Comparison of ENCODE assay signal across 21 cellular contexts in genomic region chr9:33443504-33444154, GRCh38. TPM values are rescaled to one million over a fixed set of nuclear protein-coding genes. Genes with fewer than 3 reads are reported as not detected.
DNase-seq lines count a peak whose midpoint lies in the region; FAIRE-seq and TF ChIP-seq lines count a peak whose summit lies in the region.
"Had no signal": no experiment of that assay in that cellular context is flagged by ENCODE, and none has a peak within 500 bp of the region (broad histone marks: within the 10 kb centered on the region; RNA-seq: fewer than 3 reads in every experiment).

No MANE protein-coding gene starts in this region.

- H3K79me2 ChIP-seq in PC-9 (ENCODE audit: low read depth) (no peaks in the 10 kb centered on the region), hepatocyte (no peaks in the 10 kb centered on the region)

- no peak overlapping the region for H3K4me3 ChIP-seq in PC-9
- H3K4me3 ChIP-seq in hepatocyte: no peak overlapping the region
- H3K4me3 ChIP-seq: psoas muscle had no signal

- no peaks in the 10 kb centered on the region for H3K9me2 ChIP-seq in PC-9 (ENCODE audit: insufficient read depth)
- H3K9me2 ChIP-seq in hepatocyte (replicated peaks; ENCODE audit: insufficient read depth): no peaks in the 10 kb centered on the region

- H3K4me1 Mint-ChIP-seq in activated naive CD4-positive, alpha-beta T cell treated with anti-CD3 and anti-CD28 coated beads, Interleukin-2, amount 10 ng/mL, durations not matched to agents 7 days and 5 days: peaks cover 85% of the 10 kb centered on the region
- H3K4me1 Mint-ChIP-seq in activated naive CD4-positive, alpha-beta T cell treated with anti-CD3 and anti-CD28 coated beads for 36 hours (ENCODE audit: low read depth): peaks cover 39% of the 10 kb centered on the region

- H3K36me3 Mint-ChIP-seq in activated naive CD4-positive, alpha-beta T cell treated with anti-CD3 and anti-CD28 coated beads, Interleukin-2, amount 10 ng/mL, durations not matched to agents 7 days and 5 days: peaks cover 75% of the 10 kb centered on the region
- no peaks in the 10 kb centered on the region for H3K36me3 Mint-ChIP-seq in activated naive CD4-positive, alpha-beta T cell treated with anti-CD3 and anti-CD28 coated beads for 36 hours (ENCODE audit: low read depth)
- H3K36me3 Mint-ChIP-seq: type B pancreatic cell had no signal

- FAIRE-seq in urothelium cell line (lab: Jason Lieb, UNC): peak; percentile 66
- FAIRE-seq: GM12891 had no signal

- H3F3A ChIP-seq in PC-9 (ENCODE audit: insufficient read depth, low read depth): peaks cover 24% of the 10 kb centered on the region

- H3K36me3 ChIP-seq in PC-9 (ENCODE audit: low read depth) (no peaks in the 10 kb centered on the region), hepatocyte (replicated peaks; ENCODE audit: insufficient read depth, low read depth) (no peaks in the 10 kb centered on the region)

- H2AFZ ChIP-seq in PC-9 (no peak overlapping the region), hepatocyte (no peak overlapping the region)

- TF ChIP-seq CTCF in PC-9 (conservative IDR thresholded peaks at IDR 0.05) (no peak), hepatocyte (IDR thresholded peaks at IDR 0.05; ENCODE audit: poor library complexity) (no peak)

- H3K4me2 ChIP-seq in PC-9 (peak overlapping the region; percentile 66), hepatocyte (no peak overlapping the region)

- peak overlapping the region; percentile 91 for H3K4me3 Mint-ChIP-seq in activated naive CD4-positive, alpha-beta T cell treated with anti-CD3 and anti-CD28 coated beads, Interleukin-2, amount 10 ng/mL, durations not matched to agents 7 days and 5 days
- no peak overlapping the region for H3K4me3 Mint-ChIP-seq in activated naive CD4-positive, alpha-beta T cell treated with anti-CD3 and anti-CD28 coated beads for 36 hours
- H3K4me3 Mint-ChIP-seq: nephron progenitor cell, type B pancreatic cell had no signal

- CTCF ChIA-PET in activated naive CD4-positive, alpha-beta T cell treated with anti-CD3 and anti-CD28 coated beads, Interleukin-2, amount 10 ng/mL, durations not matched to agents 7 days and 5 days (lab: Charles Lee): interaction anchor here (1.6 to 11.0 kb wide), 3 partner anchors 9 to 29 kb away, joined by 4 to 193 read pairs (median 6); no protein-coding TSS in a partner anchor
- CTCF ChIA-PET in activated naive CD4-positive, alpha-beta T cell treated with anti-CD3 and anti-CD28 coated beads for 36 hours (lab: Charles Lee): interaction anchor here (0.6 to 2.2 kb wide), 5 partner anchors 9 to 69 kb away, joined by 3 to 9 read pairs (median 6); no protein-coding TSS in a partner anchor
- CTCF ChIA-PET in PC-9 (lab: Charles Lee): interaction anchor here (0.6 kb wide), 1 partner anchor 34 kb away, joined by 3 read pairs; no protein-coding TSS in a partner anchor

- peak overlapping the region; percentile 58 for H3K27ac ChIP-seq in PC-9
- H3K27ac ChIP-seq in hepatocyte: peak overlapping the region; percentile 88
- H3K27ac ChIP-seq: psoas muscle had no signal

- no peaks in the 10 kb centered on the region for H3K27me3 Mint-ChIP-seq in activated naive CD4-positive, alpha-beta T cell treated with anti-CD3 and anti-CD28 coated beads, Interleukin-2, amount 10 ng/mL, durations not matched to agents 7 days and 5 days
- no peaks in the 10 kb centered on the region for H3K27me3 Mint-ChIP-seq in activated naive CD4-positive, alpha-beta T cell treated with anti-CD3 and anti-CD28 coated beads for 36 hours (ENCODE audit: low read depth)

- no peaks in the 10 kb centered on the region for H3K27me3 ChIP-seq in PC-9 (ENCODE audit: insufficient read depth, low read depth)
- no peaks in the 10 kb centered on the region for H3K27me3 ChIP-seq in hepatocyte

- no TSS peak for BruUV-seq in PC-9 (replicated peaks; lab: Mats Ljungman, UMichigan)

- H4K20me1 ChIP-seq in PC-9 (ENCODE audit: insufficient read depth) (no peaks in the 10 kb centered on the region), hepatocyte (ENCODE audit: insufficient read depth, poor library complexity, severe bottlenecking) (no peaks in the 10 kb centered on the region)

- WGBS in hepatocyte (ENCODE audit: low lambda C conversion rate, missing lambda C conversion rate): 85% methylated on average over 10 of the region's 10 CpGs

- POLR2A ChIA-PET in PC-9 (lab: Charles Lee; ENCODE audit: unreplicated experiment): no interaction called here

- H3K9me3 ChIP-seq in PC-9 (ENCODE audit: insufficient read depth, low read depth): no peaks in the 10 kb centered on the region
- no peaks in the 10 kb centered on the region for H3K9me3 ChIP-seq in hepatocyte (ENCODE audit: low read depth)
- H3K9me3 ChIP-seq: psoas muscle had no signal

- no peak for DNase-seq in activated naive CD4-positive, alpha-beta T cell treated with anti-CD3 and anti-CD28 coated beads, Interleukin-2, amount 10 ng/mL, durations not matched to agents 7 days and 5 days
- DNase-seq in activated naive CD4-positive, alpha-beta T cell treated with anti-CD3 and anti-CD28 coated beads for 36 hours: no peak
- DNase-seq in PC-9 (peak; percentile 50 to 52), hepatocyte (ENCODE audit: low spot score) (no peak), urothelium cell line (ENCODE audit: low spot score) (no peak), NCI-H2081 (lab: John Stamatoyannopoulos, UW) (no peak), putamen (ENCODE audit: low spot score) (no peak), AG08396 (ENCODE audit: low spot score) (no peak)
- DNase-seq: activated CD4-positive, alpha-beta T cell treated with anti-CD3 and anti-CD28 coated beads for 48 hours; activated T-cell treated with anti-CD3 and anti-CD28 coated beads for 4 hours; kidney glomerular epithelial cell; NCI-H2081 treated with DMSO at 0.1 percent for 48 hours; NCI-H510A treated with DMSO at 0.1 percent for 48 hours; nephron progenitor cell; stimulated activated CD4-positive, alpha-beta T cell treated with anti-CD3 and anti-CD28 coated beads, Interleukin-15, amount 100 ng/mL, for 24 hours; stimulated activated naive CD8-positive, alpha-beta T cell treated with anti-CD3 and anti-CD28 coated beads, Interleukin-15, Interleukin-2, amounts not matched to agents 100 U/mL and 50 U/mL, for 24 hours had no signal

- peaks cover 76% of the 10 kb centered on the region for H3K4me1 ChIP-seq in PC-9 (replicated peaks; ENCODE audit: insufficient read depth)
- H3K4me1 ChIP-seq in hepatocyte (ENCODE audit: insufficient read depth): peaks cover 23% of the 10 kb centered on the region

- intact Hi-C loops in activated naive CD4-positive, alpha-beta T cell treated with anti-CD3 and anti-CD28 coated beads for 36 hours (cut with micrococcal nuclease): no loop called here
- intact Hi-C loops in PC-9 (cut with micrococcal nuclease; ENCODE audit: unreplicated experiment): loop anchor here (2.0 kb wide), 1 partner anchor 69 kb away; no protein-coding TSS in a partner anchor

- H3K27ac Mint-ChIP-seq in activated naive CD4-positive, alpha-beta T cell treated with anti-CD3 and anti-CD28 coated beads, Interleukin-2, amount 10 ng/mL, durations not matched to agents 7 days and 5 days: peak overlapping the region; percentile 80
- no peak overlapping the region for H3K27ac Mint-ChIP-seq in activated naive CD4-positive, alpha-beta T cell treated with anti-CD3 and anti-CD28 coated beads for 36 hours
- H3K27ac Mint-ChIP-seq: nephron progenitor cell, type B pancreatic cell had no signal

- H3K9me3 Mint-ChIP-seq in activated naive CD4-positive, alpha-beta T cell treated with anti-CD3 and anti-CD28 coated beads, Interleukin-2, amount 10 ng/mL, durations not matched to agents 7 days and 5 days: no peaks in the 10 kb centered on the region
- H3K9me3 Mint-ChIP-seq in activated naive CD4-positive, alpha-beta T cell treated with anti-CD3 and anti-CD28 coated beads for 36 hours: no peaks in the 10 kb centered on the region
- H3K9me3 Mint-ChIP-seq: nephron progenitor cell, type B pancreatic cell had no signal

RNA-seq across cellular contexts. Expression of gene AQP3, which starts 3.8 kb away (rescaled TPM):
- total RNA-seq in activated naive CD4-positive, alpha-beta T cell treated with anti-CD3 and anti-CD28 coated beads for 36 hours: 1 to 10 TPM; 7.2 to 8.1 TPM
- total RNA-seq in PC-9 (2021) (9.9 and 15.3 TPM in 2 replicates), hepatocyte (97.1 and 101 TPM in 2 replicates)
- 99.3 and 123 TPM in 2 replicates for polyA plus RNA-seq in hepatocyte
- total RNA-seq: G401, SK-MEL-5 had no signal

RNA-seq across cellular contexts. Expression of gene NOL6, which starts 30.1 kb away (rescaled TPM):
- total RNA-seq in activated naive CD4-positive, alpha-beta T cell treated with anti-CD3 and anti-CD28 coated beads for 36 hours: 10 to 100 TPM; 38.2 to 38.6 TPM
- total RNA-seq in PC-9 (2021): 15.5 and 16.2 TPM in 2 replicates
- 19.3 and 21.9 TPM in 2 replicates for total RNA-seq in hepatocyte
- polyA plus RNA-seq in hepatocyte: 20.6 and 24.1 TPM in 2 replicates

RNA-seq across cellular contexts. Expression of gene AQP7, which starts 41.3 kb away (rescaled TPM):
- total RNA-seq in activated naive CD4-positive, alpha-beta T cell treated with anti-CD3 and anti-CD28 coated beads for 36 hours: not detected
- total RNA-seq in PC-9 (2021): 0.59 TPM in 1 of 2 replicates, not detected in the other
- total RNA-seq in hepatocyte: 8.5 and 11.2 TPM in 2 replicates
- 11.6 and 16.6 TPM in 2 replicates for polyA plus RNA-seq in hepatocyte
- total RNA-seq: SK-MEL-5 had no signal

Comparison
In these comparisons a context has a peak if more than half of its experiments do, and no peak if none do; other contexts are left out.
1. DNase-seq: peak in PC-9 (2 of 2); none in activated naive CD4-positive, alpha-beta T cell treated with anti-CD3 and anti-CD28 coated beads, Interleukin-2, amount 10 ng/mL, durations not matched to agents 7 days and 5 days (single experiment), activated naive CD4-positive, alpha-beta T cell treated with anti-CD3 and anti-CD28 coated beads for 36 hours (single experiment), hepatocyte (single experiment), urothelium cell line (single experiment), NCI-H2081 (0 of 2), putamen (single experiment) and AG08396 (single experiment).